6 cellular contexts compared by ENCODE assay signal in genomic region chr19:35716735-35716984, GRCh38. TPM values are rescaled to one million over a fixed set of nuclear protein-coding genes. Genes with fewer than 3 reads are reported as not detected.
DNase-seq lines count a peak whose midpoint lies in the region; ATAC-seq, FAIRE-seq and TF ChIP-seq lines count a peak whose summit lies in the region.

No MANE protein-coding gene starts in this region.

- H3K27ac ChIP-seq in CD8-positive, alpha-beta memory T cell (ENCODE audit: low read depth, low read length), result peak overlapping the region; percentile 72

- no peak for FAIRE-seq in urothelium cell line (lab: Jason Lieb, UNC)

- H3K36me3 ChIP-seq in CD8-positive, alpha-beta memory T cell (ENCODE audit: insufficient read depth, low read length), result no peaks in the 10 kb centered on the region

- H3K4me3 Mint-ChIP-seq in CD8-positive, alpha-beta memory T cell, result peak overlapping the region; percentile 86 to 98 (median 91)
- H3K4me3 Mint-ChIP-seq in chondrocyte (ENCODE audit: unreplicated experiment), result peak overlapping the region; percentile 96

- ATAC-seq in HG03025 (IDR thresholded peaks at IDR 0.05; ENCODE audit: low FRiP score, unreplicated experiment) (peak; percentile 3), omental fat pad (ENCODE audit: low FRiP score) (peak; percentile 16)

- no peak for DNase-seq in CD8-positive, alpha-beta memory T cell
- no peak for DNase-seq in chondrocyte (ENCODE audit: low spot score)
- DNase-seq in omental fat pad (ENCODE audit: low spot score), result no peak
- DNase-seq in urothelium cell line (ENCODE audit: low spot score), result no peak
- DNase-seq in COLO829 (ENCODE audit: low spot score), result no peak

- H3K9me3 ChIP-seq in CD8-positive, alpha-beta memory T cell (ENCODE audit: low read length), result no peaks in the 10 kb centered on the region

- CTCF ChIA-PET in CD8-positive, alpha-beta memory T cell (lab: Charles Lee), result interaction anchor here (0.6 to 4.0 kb wide), 3 partner anchors 14 to 46 kb away, joined by 3 to 20 read pairs (median 4); no protein-coding TSS in a partner anchor

- H3K27ac Mint-ChIP-seq in CD8-positive, alpha-beta memory T cell, result peak overlapping the region; percentile 74 to 98 (median 94)
- H3K27ac Mint-ChIP-seq in chondrocyte (ENCODE audit: unreplicated experiment), result peak overlapping the region; percentile 97

- peaks cover 62% of the 10 kb centered on the region for H3K4me1 ChIP-seq in CD8-positive, alpha-beta memory T cell (ENCODE audit: insufficient read depth, low read length)

- H3K4me1 Mint-ChIP-seq in CD8-positive, alpha-beta memory T cell, result peaks cover 51 to 72% (median 59%) of the 10 kb centered on the region in 3 donors
- H3K4me1 Mint-ChIP-seq in chondrocyte (ENCODE audit: low read depth), result peaks cover 26% of the 10 kb centered on the region

- no peaks in the 10 kb centered on the region for H3K27me3 ChIP-seq in CD8-positive, alpha-beta memory T cell (ENCODE audit: insufficient read depth, low read length, poor library complexity, severe bottlenecking)

- peak overlapping the region; percentile 89 for H3K4me3 ChIP-seq in CD8-positive, alpha-beta memory T cell (ENCODE audit: low read length)

- H3K27me3 Mint-ChIP-seq in CD8-positive, alpha-beta memory T cell, result peaks cover 0 to 4% of the 10 kb centered on the region in 2 donors
- H3K27me3 Mint-ChIP-seq in chondrocyte (ENCODE audit: low read depth), result no peaks in the 10 kb centered on the region

- H3K36me3 Mint-ChIP-seq in CD8-positive, alpha-beta memory T cell, result peaks cover 0 to 30% (median 2%) of the 10 kb centered on the region in 3 donors
- peaks cover 2% of the 10 kb centered on the region for H3K36me3 Mint-ChIP-seq in chondrocyte (ENCODE audit: low read depth)

- TF ChIP-seq CTCF in chondrocyte (IDR thresholded peaks at IDR 0.05), result no peak
- TF ChIP-seq CTCF in omental fat pad (IDR thresholded peaks at IDR 0.05), result no peak

- POLR2A ChIA-PET in CD8-positive, alpha-beta memory T cell (lab: Charles Lee), result no interaction called here

- H3K9me3 Mint-ChIP-seq in CD8-positive, alpha-beta memory T cell, result no peaks in the 10 kb centered on the region
- H3K9me3 Mint-ChIP-seq in chondrocyte (ENCODE audit: low read depth), result no peaks in the 10 kb centered on the region

RNA-seq across cellular contexts. Expression of gene KMT2B, which starts 1.1 kb away (rescaled TPM):
- total RNA-seq in CD8-positive, alpha-beta memory T cell, result 10 to 100 TPM; 62.6 to 67.8 TPM
- 2.9 TPM for polyA plus RNA-seq in CD8-positive, alpha-beta memory T cell
- 27.3 to 31.5 TPM (median 30.8 TPM) in 3 replicates for total RNA-seq in chondrocyte
- total RNA-seq in omental fat pad, result 10 to 100 TPM; 11.5 to 28.7 (median 19.8) TPM

RNA-seq across cellular contexts. Expression of gene ZBTB32, which starts 12.3 kb away (rescaled TPM):
- total RNA-seq in CD8-positive, alpha-beta memory T cell, result 100 to 1,000 TPM; 223 to 225 TPM
- 0.77 TPM for polyA plus RNA-seq in CD8-positive, alpha-beta memory T cell
- not detected in 3 replicates for total RNA-seq in chondrocyte
- total RNA-seq in omental fat pad, result under 1 TPM in 2 of 4 donors, not detected in 2; 0.47 to 0.72 TPM

RNA-seq across cellular contexts. Expression of gene IGFLR1, which starts 25.6 kb away (rescaled TPM):
- total RNA-seq in CD8-positive, alpha-beta memory T cell, result 100 to 1,000 TPM; 108 to 110 TPM
- polyA plus RNA-seq in CD8-positive, alpha-beta memory T cell, result 96.7 TPM
- total RNA-seq in chondrocyte (0.59 to 1.4 TPM (median 0.99 TPM) in 3 replicates), omental fat pad (10 to 100 TPM in 2 of 4 donors, 1 to 10 TPM in 2; 5.8 to 14.8 (median 10.1) TPM)

RNA-seq across cellular contexts. Expression of gene U2AF1L4, which starts 28.6 kb away (rescaled TPM):
- total RNA-seq in CD8-positive, alpha-beta memory T cell, result 10 to 100 TPM; 29.0 to 32.2 TPM
- polyA plus RNA-seq in CD8-positive, alpha-beta memory T cell, result 37.5 TPM
- 22.9 to 28.8 TPM (median 24.7 TPM) in 3 replicates for total RNA-seq in chondrocyte
- 10 to 100 TPM; 18.4 to 23.8 (median 22.9) TPM for total RNA-seq in omental fat pad

RNA-seq across cellular contexts. Expression of gene PSENEN, which starts 28.8 kb away (rescaled TPM):
- 10 to 100 TPM; 50.8 to 57.8 TPM for total RNA-seq in CD8-positive, alpha-beta memory T cell
- polyA plus RNA-seq in CD8-positive, alpha-beta memory T cell, result 101 TPM
- 59.9 to 71.1 TPM (median 61.8 TPM) in 3 replicates for total RNA-seq in chondrocyte
- total RNA-seq in omental fat pad, result 10 to 100 TPM; 28.1 to 58.6 (median 37.9) TPM

Comparison
In these comparisons a context has a peak if more than half of its experiments do, and no peak if none do; other contexts are left out.
1. RNA of gene ZBTB32, which starts 12.3 kb away (total RNA-seq): 223 to 225 TPM in CD8-positive, alpha-beta memory T cell; 0.47 to 0.72 TPM in omental fat pad and not detected in chondrocyte; every median in the first group is over 100 times any median in the second.
2. RNA of gene IGFLR1, which starts 25.6 kb away (total RNA-seq): 108 to 110 TPM in CD8-positive, alpha-beta memory T cell; 5.8 to 14.8 TPM in omental fat pad and 0.59 to 1.4 TPM in chondrocyte; every median in the first group is over 4 times any median in the second.